8 cellular contexts compared by ENCODE assay signal in genomic region chr3:150227839-150228238, GRCh38.
DNase-seq lines count a peak whose midpoint lies in the region; ATAC-seq and TF ChIP-seq lines count a peak whose summit lies in the region.

No MANE protein-coding gene starts in this region.

- POLR2A ChIA-PET in AG04450 (lab: Yijun Ruan, JAX), result interaction anchor here (1.1 kb wide), 1 partner anchor 181 kb away, joined by 4 read pairs; no protein-coding TSS in a partner anchor

- H3K27me3 ChIP-seq in AG04450 (ENCODE audit: control insufficient read depth, insufficient read depth, low read length), result no peaks in the 10 kb centered on the region
- H3K27me3 ChIP-seq in foreskin keratinocyte, result no peaks in the 10 kb centered on the region

- peaks cover 1% of the 10 kb centered on the region for H3K4me1 Mint-ChIP-seq in progenitor cell of endocrine pancreas (ENCODE audit: low read depth)
- H3K4me1 Mint-ChIP-seq in activated T-helper 17 cell treated with anti-CD3 and anti-CD28 coated beads, Interleukin-2, amount 50 U/mL, for 72 hours, result no peaks in the 10 kb centered on the region

- no peaks in the 10 kb centered on the region for H3K9me3 ChIP-seq in AG04450 (ENCODE audit: control insufficient read depth, insufficient read depth, low read length)

- H3K27me3 Mint-ChIP-seq in progenitor cell of endocrine pancreas, result peaks cover 26% of the 10 kb centered on the region
- peaks cover 15% of the 10 kb centered on the region for H3K27me3 Mint-ChIP-seq in activated T-helper 17 cell treated with anti-CD3 and anti-CD28 coated beads, Interleukin-2, amount 50 U/mL, for 72 hours

- H3K9me3 Mint-ChIP-seq in progenitor cell of endocrine pancreas (ENCODE audit: low read depth), result no peaks in the 10 kb centered on the region
- no peaks in the 10 kb centered on the region for H3K9me3 Mint-ChIP-seq in activated T-helper 17 cell treated with anti-CD3 and anti-CD28 coated beads, Interleukin-2, amount 50 U/mL, for 72 hours

- peaks cover 2% of the 10 kb centered on the region for H3K4me1 ChIP-seq in foreskin keratinocyte

- DNase-seq in AG04450 (ENCODE audit: low read depth, low spot score), result no peak
- peak; percentile 59 for DNase-seq in NCI-H1092 treated with DMSO at 0.1 percent for 48 hours (lab: John Stamatoyannopoulos, UW)
- DNase-seq in foreskin keratinocyte, result no peak
- peak; percentile 59 for DNase-seq in progenitor cell of endocrine pancreas (ENCODE audit: low spot score, unreplicated experiment)

- peak; percentile 55 for ATAC-seq in foreskin keratinocyte
- ATAC-seq in activated T-helper 17 cell treated with anti-CD3 and anti-CD28 coated beads, Interleukin-2, amount 50 U/mL, for 72 hours (replicated peaks), result no peak
- no peak for ATAC-seq in GM21360 (IDR thresholded peaks at IDR 0.05; ENCODE audit: unreplicated experiment)

- CTCF ChIA-PET in AG04450 (lab: Charles Lee), result interaction anchor here (0.6 to 5.7 kb wide), 8 partner anchors 10 to 291 kb away, joined by 3 to 36 read pairs (median 8); no protein-coding TSS in a partner anchor

- no peak overlapping the region for H3K27ac Mint-ChIP-seq in progenitor cell of endocrine pancreas
- H3K27ac Mint-ChIP-seq in activated T-helper 17 cell treated with anti-CD3 and anti-CD28 coated beads, Interleukin-2, amount 50 U/mL, for 72 hours, result no peak overlapping the region

- H3K27ac ChIP-seq in AG04450 (ENCODE audit: low read depth, low read length), result no peak overlapping the region
- no peak overlapping the region for H3K27ac ChIP-seq in VCaP
- no peak overlapping the region for H3K27ac ChIP-seq in foreskin keratinocyte

- TF ChIP-seq CTCF in AG04450 (IDR thresholded peaks at IDR 0.05; ENCODE audit: low read depth, low read length), result peak; percentile 85
- TF ChIP-seq CTCF in GM12873 (IDR thresholded peaks at IDR 0.05; ENCODE audit: insufficient read depth, low read depth, low read length, missing control alignments), result peak; percentile 82
- TF ChIP-seq CTCF in VCaP (conservative IDR thresholded peaks at IDR 0.05), result peak; percentile 28; the same call in 1 of the 2 replicates
- TF ChIP-seq CTCF in foreskin keratinocyte (conservative IDR thresholded peaks at IDR 0.05), result peak; percentile 82
- TF ChIP-seq CTCF in progenitor cell of endocrine pancreas (IDR thresholded peaks at IDR 0.05; ENCODE audit: unreplicated experiment), result peak; percentile 77

- H3K4me3 ChIP-seq in AG04450 (ENCODE audit: low read depth, low read length), result no peak overlapping the region

- H3K4me3 Mint-ChIP-seq in progenitor cell of endocrine pancreas (ENCODE audit: low read depth), result no peak overlapping the region
- H3K4me3 Mint-ChIP-seq in activated T-helper 17 cell treated with anti-CD3 and anti-CD28 coated beads, Interleukin-2, amount 50 U/mL, for 72 hours, result no peak overlapping the region

- no peaks in the 10 kb centered on the region for H3K36me3 Mint-ChIP-seq in progenitor cell of endocrine pancreas (ENCODE audit: insufficient read depth)
- no peaks in the 10 kb centered on the region for H3K36me3 Mint-ChIP-seq in activated T-helper 17 cell treated with anti-CD3 and anti-CD28 coated beads, Interleukin-2, amount 50 U/mL, for 72 hours (ENCODE audit: low read depth)

Comparison
In these comparisons a context has a peak if more than half of its experiments do, and no peak if none do; other contexts are left out.
1. DNase-seq: peak in NCI-H1092 treated with DMSO at 0.1 percent for 48 hours (single experiment) and progenitor cell of endocrine pancreas (single experiment); none in AG04450 (single experiment) and foreskin keratinocyte (0 of 2).
2. CTCF ChIP-seq: peak in every context shown above with its lines; median percentile 85 in AG04450; 82 in GM12873; 82 in foreskin keratinocyte; 77 in progenitor cell of endocrine pancreas; 28 in VCaP.